Comparison of ENCODE assay signal across 8 cellular contexts in the genomic region with DNA sequence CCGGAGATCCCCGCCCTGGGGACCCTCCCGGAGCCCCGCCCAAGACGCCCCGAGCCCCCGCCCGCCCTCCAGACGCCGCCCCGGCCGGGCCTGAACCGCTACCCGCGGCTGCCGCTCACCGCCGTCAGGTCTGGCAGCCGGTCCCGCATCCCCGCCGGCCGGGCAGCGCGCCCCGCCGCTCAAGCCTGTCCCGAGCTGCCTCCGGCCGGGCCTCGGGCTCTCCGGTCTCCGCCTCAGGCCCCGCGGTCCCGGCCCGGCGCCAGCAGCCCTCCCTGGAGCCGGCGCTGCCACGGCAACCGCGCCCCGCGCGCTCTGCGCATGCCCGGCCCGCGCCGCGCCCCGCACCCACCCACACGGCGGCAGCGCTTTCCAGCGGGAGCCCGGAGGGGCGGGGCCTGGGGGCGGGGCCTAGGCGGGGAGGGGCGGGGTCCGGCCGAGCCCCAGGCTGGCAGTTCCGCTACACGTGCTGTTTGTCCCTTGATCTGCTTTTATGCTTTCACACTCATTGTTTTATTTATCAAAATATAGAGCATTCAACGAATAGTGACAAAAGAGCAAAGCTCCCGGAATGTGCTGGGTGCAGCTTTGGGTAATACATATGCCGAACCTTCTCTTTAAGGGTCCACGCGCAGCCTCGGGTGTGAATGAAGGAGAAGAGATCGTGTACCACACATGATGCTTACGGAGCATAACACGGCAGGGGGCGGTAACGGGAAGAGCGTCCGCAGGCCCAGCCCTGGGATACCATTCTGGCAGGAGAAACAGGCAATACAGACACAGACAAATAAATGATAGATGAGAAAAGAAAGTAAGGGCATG. TPM values are rescaled to one million over a fixed set of nuclear protein-coding genes. Genes with fewer than 3 reads are reported as not detected.
DNase-seq lines count a peak whose midpoint lies in the region; ATAC-seq and TF ChIP-seq lines count a peak whose summit lies in the region.

STX2 (minus strand) TSS at position 300 of the 819 bp plus-strand sequence; CDS start at position 149, 151 bp downstream.

- no peaks in the 10 kb centered on the region for H3K27me3 ChIP-seq in foreskin keratinocyte
- H3K27me3 ChIP-seq in neuron (ENCODE audit: insufficient read depth, low read length): no peaks in the 10 kb centered on the region

- no peak within 1 kb of the TSS for H3K27ac ChIP-seq in foreskin keratinocyte

- H3K4me1 ChIP-seq in foreskin keratinocyte: peaks cover 7% of the 10 kb centered on the region
- H3K4me1 ChIP-seq in neuron (ENCODE audit: insufficient read depth, low read length): peaks cover 14% of the 10 kb centered on the region

- peak within 1 kb of the TSS; percentile 8 for H2AFZ ChIP-seq in neuron (ENCODE audit: low read depth, low read length)

- H3K4me3 ChIP-seq in LNCaP clone FGC (ENCODE audit: low read depth, low read length): peak within 1 kb of the TSS; percentile 62
- H3K4me3 ChIP-seq in neuron (ENCODE audit: low read length): peak within 1 kb of the TSS; percentile 77

- in situ Hi-C loops in G401 (cut with HindIII; ENCODE audit: low sequenced_read_pairs): no loop called here

- TF ChIP-seq POLR2A in Raji (IDR thresholded peaks at IDR 0.05; ENCODE audit: insufficient read depth, low read depth, low read length): peak; percentile 54

- peak; percentile 87 for ATAC-seq in foreskin keratinocyte

- DNase-seq in G401 (ENCODE audit: low spot score) (peak; percentile 81), GOT3 (lab: John Stamatoyannopoulos, UW) (peak; percentile 70), LNCaP clone FGC (ENCODE audit: low read depth) (no peak), activated gamma-delta T cell treated with Interleukin-2 at 50 U/mL for 16 hours (peak; percentile 87), foreskin keratinocyte (peak; percentile 50 to 80), stromal cell of bone marrow (ENCODE audit: low read depth) (peak; percentile 55)

- no peaks in the 10 kb centered on the region for H3K36me3 ChIP-seq in neuron (ENCODE audit: insufficient read depth, low read length)

- no peaks in the 10 kb centered on the region for H3K9me3 ChIP-seq in neuron (ENCODE audit: low read length)

- TF ChIP-seq CTCF in LNCaP clone FGC (IDR thresholded peaks at IDR 0.05; ENCODE audit: control insufficient read depth, extremely low read depth, insufficient read depth) (peak; percentile 32), foreskin keratinocyte (conservative IDR thresholded peaks at IDR 0.05) (peak; percentile 52)

RNA-seq across cellular contexts. Expression of gene STX2, which starts in this region (rescaled TPM):
- 29.1 and 48.7 TPM in 2 replicates for total RNA-seq in G401 (2014; rRNA removed; shearing (Covaris generic))
- total RNA-seq in foreskin keratinocyte: 19.0 and 21.3 TPM in 2 replicates
- 10.3 and 11.7 TPM in 2 replicates for polyA plus RNA-seq in foreskin keratinocyte
